10 cellular contexts compared by ENCODE assay signal in genomic region chr13:79403113-79403512, GRCh38. TPM values are rescaled to one million over a fixed set of nuclear protein-coding genes. Genes with fewer than 3 reads are reported as not detected.
A peak's percentile ranks its signal among the peaks of the same experiment; 100 is the strongest.
DNase-seq lines count a peak whose midpoint lies in the region; ATAC-seq and TF ChIP-seq lines count a peak whose summit lies in the region.
"Had no signal": no experiment of that assay in that cellular context is flagged by ENCODE, and none has a peak within 500 bp of the region (broad histone marks: within the 10 kb centered on the region; RNA-seq: fewer than 3 reads in every experiment).

No MANE protein-coding gene starts in this region.

- H3K36me3 Mint-ChIP-seq in glutamatergic neuron (ENCODE audit: unreplicated experiment) = no peaks in the 10 kb centered on the region

- H3F3A ChIP-seq in SK-N-SH (replicated peaks; ENCODE audit: insufficient read depth) = peaks cover 3% of the 10 kb centered on the region

- no peak for TF ChIP-seq EP300 in SK-N-SH (IDR thresholded peaks at IDR 0.05; ENCODE audit: borderline replicate concordance in 1 of 2, low read depth in 1 of 2, low read length in 1 of 2)

- H3K27ac ChIP-seq in SK-N-SH (ENCODE audit: low read depth in 2 of 2, low read length in 1 of 2) = no peak overlapping the region
- H3K27ac ChIP-seq in effector memory CD4-positive, alpha-beta T cell (ENCODE audit: insufficient read depth, low read length, poor library complexity, severe bottlenecking) = no peak overlapping the region

- H3K9me3 Mint-ChIP-seq in glutamatergic neuron (ENCODE audit: unreplicated experiment) = no peaks in the 10 kb centered on the region
- H3K9me3 Mint-ChIP-seq: activated T-helper 1 cell treated with anti-CD3 and anti-CD28 coated beads, Interleukin-12 subunit alpha, Interleukin-12 subunit beta, Interleukin-2, Interleukin-4 antibody, amounts not matched to agents 30 ng/mL and 10 ng/mL and 1 ng/mL, durations not matched to agents 14 hours and 24 hours and 36 hours had no signal

- POLR2A ChIA-PET in SK-N-SH (lab: Yijun Ruan, JAX) = no interaction called here

- peaks cover 26 to 34% of the 10 kb centered on the region in 2 experiments for H3K36me3 ChIP-seq in SK-N-SH (replicated peaks in 1 of 2; ENCODE audit: control insufficient read depth in 1 of 2, insufficient read depth in 2 of 2, low read length in 1 of 2)
- H3K36me3 ChIP-seq in effector memory CD4-positive, alpha-beta T cell (ENCODE audit: control insufficient read depth, insufficient read depth, low read length) = no peaks in the 10 kb centered on the region

- DNase-seq in SK-N-SH (no peak), NAMALWA (ENCODE audit: low spot score) (peak; percentile 33), retinal pigment epithelial cell (ENCODE audit: low read depth) (no peak), occipital lobe (lab: John Stamatoyannopoulos, UW) (no peak), glutamatergic neuron (no peak)
- no peak for DNase-seq in effector memory CD4-positive, alpha-beta T cell
- DNase-seq: NCI-H1930 had no signal

- TF ChIP-seq CTCF in SK-N-SH (IDR thresholded peaks at IDR 0.05) (no peak), retinal pigment epithelial cell (conservative IDR thresholded peaks at IDR 0.05; ENCODE audit: low read depth, low read length) (no peak), glutamatergic neuron (IDR thresholded peaks at IDR 0.05; ENCODE audit: partially characterized antibody, unreplicated experiment) (no peak)

- peaks cover 57% of the 10 kb centered on the region for H4K20me1 ChIP-seq in SK-N-SH (ENCODE audit: insufficient read depth)

- CTCF ChIA-PET in SK-N-SH (lab: Yijun Ruan, JAX) = interaction anchor here (1.9 kb wide), 1 partner anchor 11 kb away, joined by 7 read pairs; no protein-coding TSS in a partner anchor

- no peak overlapping the region for H3K27ac Mint-ChIP-seq in glutamatergic neuron (ENCODE audit: unreplicated experiment)

- no peak for ATAC-seq in SK-N-SH treated with all-trans-retinoic acid at 6 μM for 48 hours
- ATAC-seq in GM21786 (IDR thresholded peaks at IDR 0.05; ENCODE audit: unreplicated experiment) = no peak

- H3K4me1 Mint-ChIP-seq in glutamatergic neuron (ENCODE audit: low read depth, unreplicated experiment) = peaks cover 19% of the 10 kb centered on the region

- no peak for TF ChIP-seq RAD21 in SK-N-SH (IDR thresholded peaks at IDR 0.05; ENCODE audit: low read length)

- H3K4me3 ChIP-seq in SK-N-SH (ENCODE audit: low read depth in 2 of 2, low read length in 1 of 2) (peak overlapping the region in 1 of 2 experiments; percentile 93; a peak in 2 of 4 replicates), retinal pigment epithelial cell (ENCODE audit: low read length) (peak overlapping the region; percentile 2)
- peak overlapping the region; percentile 88 for H3K4me3 ChIP-seq in effector memory CD4-positive, alpha-beta T cell (ENCODE audit: insufficient read depth, low read depth, low read length, poor library complexity, severe bottlenecking)

- 51% methylated on average over 4 of the region's 4 CpGs for WGBS in SK-N-SH (ENCODE audit: low lambda C conversion rate)

- no peaks in the 10 kb centered on the region for H3K9me2 ChIP-seq in SK-N-SH

- no peaks in the 10 kb centered on the region for H3K9me3 ChIP-seq in SK-N-SH
- H3K9me3 ChIP-seq in effector memory CD4-positive, alpha-beta T cell (ENCODE audit: control insufficient read depth, low read length) = no peaks in the 10 kb centered on the region

- H3K4me1 ChIP-seq in SK-N-SH (ENCODE audit: control insufficient read depth in 1 of 2, insufficient read depth in 2 of 2, low read depth in 1 of 2, low read length in 1 of 2) = peaks cover 15 to 23% of the 10 kb centered on the region in 2 experiments; a peak in 3 of 4 replicates
- peaks cover 19% of the 10 kb centered on the region for H3K4me1 ChIP-seq in effector memory CD4-positive, alpha-beta T cell (ENCODE audit: control insufficient read depth, insufficient read depth, low read length, poor library complexity, severe bottlenecking)

- H3K27me3 ChIP-seq in SK-N-SH (ENCODE audit: insufficient read depth) = no peaks in the 10 kb centered on the region
- no peaks in the 10 kb centered on the region for H3K27me3 ChIP-seq in effector memory CD4-positive, alpha-beta T cell (replicated peaks; ENCODE audit: control insufficient read depth, insufficient read depth, low read length, poor library complexity, severe bottlenecking)

- peaks cover 2% of the 10 kb centered on the region for H3K27me3 Mint-ChIP-seq in glutamatergic neuron (ENCODE audit: unreplicated experiment)

- peak overlapping the region; percentile 94; the same call in 1 of the 2 replicates for H3K4me2 ChIP-seq in SK-N-SH

- H3K4me3 Mint-ChIP-seq in glutamatergic neuron (ENCODE audit: unreplicated experiment) = no peak overlapping the region
- H3K4me3 Mint-ChIP-seq: activated T-helper 1 cell treated with anti-CD3 and anti-CD28 coated beads, Interleukin-12 subunit alpha, Interleukin-12 subunit beta, Interleukin-2, Interleukin-4 antibody, amounts not matched to agents 30 ng/mL and 10 ng/mL and 1 ng/mL, durations not matched to agents 14 hours and 24 hours and 36 hours had no signal

- no peak overlapping the region for H3K9ac ChIP-seq in SK-N-SH

- peaks cover 95% of the 10 kb centered on the region for H3K79me2 ChIP-seq in SK-N-SH (ENCODE audit: insufficient read depth)

- H2AFZ ChIP-seq in SK-N-SH (ENCODE audit: low read depth) = no peak overlapping the region

TF ChIP-seq in SK-N-SH, 30 proteins besides CTCF, POLR2A, EP300 and RAD21:
- TF ChIP-seq RCOR1 (IDR thresholded peaks at IDR 0.05; ENCODE audit: low read length) (no peak), NFIC (IDR thresholded peaks at IDR 0.05; ENCODE audit: borderline replicate concordance) (no peak), NRF1 (IDR thresholded peaks at IDR 0.05; ENCODE audit: low read depth, low read length) (no peak), TAF1 (IDR thresholded peaks at IDR 0.05; ENCODE audit: borderline replicate concordance, low read depth, low read length) (no peak), MXI1 (IDR thresholded peaks at IDR 0.05; ENCODE audit: low read depth, low read length) (no peak), USF1 (IDR thresholded peaks at IDR 0.05; ENCODE audit: borderline replicate concordance, low read depth) (no peak), TCF12 (IDR thresholded peaks at IDR 0.05) (no peak), PBX3 (IDR thresholded peaks at IDR 0.05) (no peak)
TF ChIP-seq in SK-N-SH: peak in this region for 0.

TF ChIP-seq in SK-N-SH treated with all-trans-retinoic acid at 6 μM for 48 hours, 23 proteins besides CTCF, POLR2A, EP300 and RAD21:
- TF ChIP-seq SNAI2 (CRISPR knock-in tag; IDR thresholded peaks at IDR 0.05) = no peak
- TF ChIP-seq TOX (CRISPR knock-in tag; IDR thresholded peaks at IDR 0.05; ENCODE audit: borderline replicate concordance) = no peak

RNA-seq across cellular contexts. Expression of gene RBM26, which starts 2.9 kb away (rescaled TPM):
- polyA plus RNA-seq in SK-N-SH (2012; rRNA removed) = 12.5 and 15.1 TPM in 2 replicates
- 11.8 and 14.2 TPM in 2 replicates for polyA plus RNA-seq in SK-N-SH (2012; cell fraction: cytosol; rRNA removed)
- 32.1 and 53.6 TPM in 2 replicates for polyA plus RNA-seq in SK-N-SH (2012; cell fraction: nucleus; rRNA removed)
- total RNA-seq in occipital lobe = 79.5 TPM
- total RNA-seq in glutamatergic neuron (ENCODE audit: unreplicated experiment) = 51.4 TPM
